In the genomic region with DNA sequence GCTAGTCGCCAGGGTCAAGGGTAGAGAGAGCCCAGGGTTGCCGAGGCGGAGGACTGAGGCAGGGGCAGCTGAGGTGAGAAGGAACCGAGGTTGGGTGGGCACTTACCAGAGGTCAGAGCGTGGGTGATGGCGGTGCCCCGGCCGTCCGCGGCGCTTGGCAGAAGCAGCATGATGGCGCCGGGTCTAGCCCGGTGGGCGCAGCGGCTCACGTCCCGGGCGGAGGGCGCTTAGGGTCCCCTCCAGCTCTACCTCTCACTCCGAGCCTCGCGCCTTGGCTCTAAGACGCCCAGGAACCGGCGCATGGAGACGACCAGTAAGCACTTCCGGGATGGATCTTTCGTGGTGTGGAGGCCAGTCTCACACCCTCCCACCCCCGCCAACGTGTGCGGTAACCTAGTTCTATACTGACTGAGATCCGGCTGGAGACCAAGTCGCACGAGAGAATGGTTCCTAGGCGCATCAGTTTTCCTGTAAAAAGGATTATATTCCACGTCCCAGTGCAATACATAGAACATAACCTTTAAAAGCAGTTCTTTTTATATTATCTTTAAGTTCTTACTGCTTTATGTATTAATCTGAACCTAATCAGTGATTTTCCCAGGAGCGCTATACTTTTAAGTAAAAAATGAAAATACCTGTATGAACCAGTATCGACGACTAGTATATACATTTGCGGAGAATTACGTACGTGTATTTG, we compare ENCODE assay signal across 1 cellular context.
TF ChIP-seq lines count a peak whose summit lies in the region.

Gene DNAJC2, minus strand, starts transcription at position 315 of the 697 bp plus-strand sequence. Its CDS starts 145 bp downstream, at position 170.

TF ChIP-seq in GM12878, 131 proteins besides CTCF, POLR2A, EP300 and RAD21 (continued from another document and continues in another):
- TF ChIP-seq SMARCA5 (IDR thresholded peaks at IDR 0.05) (peak; percentile 88; the same call in 1 of the 2 replicates), ZBTB11 (CRISPR knock-in tag; IDR thresholded peaks at IDR 0.05) (peak; percentile 92), SKIL (IDR thresholded peaks at IDR 0.05; ENCODE audit: low read depth, poor library complexity, severe bottlenecking) (peak; percentile 94), MXI1 (IDR thresholded peaks at IDR 0.05; ENCODE audit: low read depth, low read length) (peak; percentile 94), ZNF592 (IDR thresholded peaks at IDR 0.05) (0 out of 2 replicates have a peak, but pooled peaks have one; percentile 22), NBN (IDR thresholded peaks at IDR 0.05) (peak; percentile 79), BHLHE40 (IDR thresholded peaks at IDR 0.05; ENCODE audit: borderline replicate concordance in 1 of 2, low read depth in 2 of 2, low read length in 1 of 2) (peak; percentile 68 to 84), SMAD5 (IDR thresholded peaks at IDR 0.05; ENCODE audit: low read depth) (0 out of 2 replicates have a peak, but pooled peaks have one; percentile 67), SREBF2 (IDR thresholded peaks at IDR 0.05; ENCODE audit: low read length) (no peak), CREM (IDR thresholded peaks at IDR 0.05; ENCODE audit: low read depth) (peak; percentile 87), USF1 (IDR thresholded peaks at IDR 0.05; ENCODE audit: borderline replicate concordance, extremely low read length, insufficient read depth, low read depth, low read length) (no peak), JUNB (IDR thresholded peaks at IDR 0.05) (peak; percentile 27; the same call in 1 of the 2 replicates), BRCA1 (IDR thresholded peaks at IDR 0.05; ENCODE audit: low read depth, low read length) (no peak), CBFB (IDR thresholded peaks at IDR 0.05; ENCODE audit: low read depth) (peak; percentile 84; the same call in 1 of the 2 replicates), MEF2B (IDR thresholded peaks at IDR 0.05; ENCODE audit: partially characterized antibody, poor library complexity, severe bottlenecking) (no peak), NRF1 (conservative IDR thresholded peaks at IDR 0.05; ENCODE audit: low read depth, low read length) (no peak), RBBP5 (conservative IDR thresholded peaks at IDR 0.05) (0 out of 2 replicates have a peak, but pooled peaks have one; percentile 30), BMI1 (IDR thresholded peaks at IDR 0.05; ENCODE audit: borderline replicate concordance) (no peak), SPI1 (IDR thresholded peaks at IDR 0.05; ENCODE audit: borderline replicate concordance, insufficient read depth, low read depth, low read length) (0 out of 2 replicates have a peak, but pooled peaks have one; percentile 11), CEBPB (IDR thresholded peaks at IDR 0.05; ENCODE audit: borderline replicate concordance in 1 of 2, low read depth in 2 of 2, low read length in 2 of 2) (no peak)
- TF ChIP-seq, protein P1, sequence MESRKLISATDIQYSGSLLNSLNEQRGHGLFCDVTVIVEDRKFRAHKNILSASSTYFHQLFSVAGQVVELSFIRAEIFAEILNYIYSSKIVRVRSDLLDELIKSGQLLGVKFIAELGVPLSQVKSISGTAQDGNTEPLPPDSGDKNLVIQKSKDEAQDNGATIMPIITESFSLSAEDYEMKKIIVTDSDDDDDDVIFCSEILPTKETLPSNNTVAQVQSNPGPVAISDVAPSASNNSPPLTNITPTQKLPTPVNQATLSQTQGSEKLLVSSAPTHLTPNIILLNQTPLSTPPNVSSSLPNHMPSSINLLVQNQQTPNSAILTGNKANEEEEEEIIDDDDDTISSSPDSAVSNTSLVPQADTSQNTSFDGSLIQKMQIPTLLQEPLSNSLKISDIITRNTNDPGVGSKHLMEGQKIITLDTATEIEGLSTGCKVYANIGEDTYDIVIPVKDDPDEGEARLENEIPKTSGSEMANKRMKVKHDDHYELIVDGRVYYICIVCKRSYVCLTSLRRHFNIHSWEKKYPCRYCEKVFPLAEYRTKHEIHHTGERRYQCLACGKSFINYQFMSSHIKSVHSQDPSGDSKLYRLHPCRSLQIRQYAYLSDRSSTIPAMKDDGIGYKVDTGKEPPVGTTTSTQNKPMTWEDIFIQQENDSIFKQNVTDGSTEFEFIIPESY (IDR thresholded peaks at IDR 0.05) = no peak; the same call in 1 of the 2 replicates
- TF ChIP-seq, protein P2, sequence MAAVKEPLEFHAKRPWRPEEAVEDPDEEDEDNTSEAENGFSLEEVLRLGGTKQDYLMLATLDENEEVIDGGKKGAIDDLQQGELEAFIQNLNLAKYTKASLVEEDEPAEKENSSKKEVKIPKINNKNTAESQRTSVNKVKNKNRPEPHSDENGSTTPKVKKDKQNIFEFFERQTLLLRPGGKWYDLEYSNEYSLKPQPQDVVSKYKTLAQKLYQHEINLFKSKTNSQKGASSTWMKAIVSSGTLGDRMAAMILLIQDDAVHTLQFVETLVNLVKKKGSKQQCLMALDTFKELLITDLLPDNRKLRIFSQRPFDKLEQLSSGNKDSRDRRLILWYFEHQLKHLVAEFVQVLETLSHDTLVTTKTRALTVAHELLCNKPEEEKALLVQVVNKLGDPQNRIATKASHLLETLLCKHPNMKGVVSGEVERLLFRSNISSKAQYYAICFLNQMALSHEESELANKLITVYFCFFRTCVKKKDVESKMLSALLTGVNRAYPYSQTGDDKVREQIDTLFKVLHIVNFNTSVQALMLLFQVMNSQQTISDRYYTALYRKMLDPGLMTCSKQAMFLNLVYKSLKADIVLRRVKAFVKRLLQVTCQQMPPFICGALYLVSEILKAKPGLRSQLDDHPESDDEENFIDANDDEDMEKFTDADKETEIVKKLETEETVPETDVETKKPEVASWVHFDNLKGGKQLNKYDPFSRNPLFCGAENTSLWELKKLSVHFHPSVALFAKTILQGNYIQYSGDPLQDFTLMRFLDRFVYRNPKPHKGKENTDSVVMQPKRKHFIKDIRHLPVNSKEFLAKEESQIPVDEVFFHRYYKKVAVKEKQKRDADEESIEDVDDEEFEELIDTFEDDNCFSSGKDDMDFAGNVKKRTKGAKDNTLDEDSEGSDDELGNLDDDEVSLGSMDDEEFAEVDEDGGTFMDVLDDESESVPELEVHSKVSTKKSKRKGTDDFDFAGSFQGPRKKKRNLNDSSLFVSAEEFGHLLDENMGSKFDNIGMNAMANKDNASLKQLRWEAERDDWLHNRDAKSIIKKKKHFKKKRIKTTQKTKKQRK (IDR thresholded peaks at IDR 0.05; ENCODE audit: low read depth, low read length) = no peak; the same call in 1 of the 2 replicates
- TF ChIP-seq, protein P3, sequence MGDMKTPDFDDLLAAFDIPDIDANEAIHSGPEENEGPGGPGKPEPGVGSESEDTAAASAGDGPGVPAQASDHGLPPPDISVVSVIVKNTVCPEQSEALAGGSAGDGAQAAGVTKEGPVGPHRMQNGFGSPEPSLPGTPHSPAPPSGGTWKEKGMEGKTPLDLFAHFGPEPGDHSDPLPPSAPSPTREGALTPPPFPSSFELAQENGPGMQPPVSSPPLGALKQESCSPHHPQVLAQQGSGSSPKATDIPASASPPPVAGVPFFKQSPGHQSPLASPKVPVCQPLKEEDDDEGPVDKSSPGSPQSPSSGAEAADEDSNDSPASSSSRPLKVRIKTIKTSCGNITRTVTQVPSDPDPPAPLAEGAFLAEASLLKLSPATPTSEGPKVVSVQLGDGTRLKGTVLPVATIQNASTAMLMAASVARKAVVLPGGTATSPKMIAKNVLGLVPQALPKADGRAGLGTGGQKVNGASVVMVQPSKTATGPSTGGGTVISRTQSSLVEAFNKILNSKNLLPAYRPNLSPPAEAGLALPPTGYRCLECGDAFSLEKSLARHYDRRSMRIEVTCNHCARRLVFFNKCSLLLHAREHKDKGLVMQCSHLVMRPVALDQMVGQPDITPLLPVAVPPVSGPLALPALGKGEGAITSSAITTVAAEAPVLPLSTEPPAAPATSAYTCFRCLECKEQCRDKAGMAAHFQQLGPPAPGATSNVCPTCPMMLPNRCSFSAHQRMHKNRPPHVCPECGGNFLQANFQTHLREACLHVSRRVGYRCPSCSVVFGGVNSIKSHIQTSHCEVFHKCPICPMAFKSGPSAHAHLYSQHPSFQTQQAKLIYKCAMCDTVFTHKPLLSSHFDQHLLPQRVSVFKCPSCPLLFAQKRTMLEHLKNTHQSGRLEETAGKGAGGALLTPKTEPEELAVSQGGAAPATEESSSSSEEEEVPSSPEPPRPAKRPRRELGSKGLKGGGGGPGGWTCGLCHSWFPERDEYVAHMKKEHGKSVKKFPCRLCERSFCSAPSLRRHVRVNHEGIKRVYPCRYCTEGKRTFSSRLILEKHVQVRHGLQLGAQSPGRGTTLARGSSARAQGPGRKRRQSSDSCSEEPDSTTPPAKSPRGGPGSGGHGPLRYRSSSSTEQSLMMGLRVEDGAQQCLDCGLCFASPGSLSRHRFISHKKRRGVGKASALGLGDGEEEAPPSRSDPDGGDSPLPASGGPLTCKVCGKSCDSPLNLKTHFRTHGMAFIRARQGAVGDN (IDR thresholded peaks at IDR 0.05) = peak; percentile 70
- TF ChIP-seq, protein P4, sequence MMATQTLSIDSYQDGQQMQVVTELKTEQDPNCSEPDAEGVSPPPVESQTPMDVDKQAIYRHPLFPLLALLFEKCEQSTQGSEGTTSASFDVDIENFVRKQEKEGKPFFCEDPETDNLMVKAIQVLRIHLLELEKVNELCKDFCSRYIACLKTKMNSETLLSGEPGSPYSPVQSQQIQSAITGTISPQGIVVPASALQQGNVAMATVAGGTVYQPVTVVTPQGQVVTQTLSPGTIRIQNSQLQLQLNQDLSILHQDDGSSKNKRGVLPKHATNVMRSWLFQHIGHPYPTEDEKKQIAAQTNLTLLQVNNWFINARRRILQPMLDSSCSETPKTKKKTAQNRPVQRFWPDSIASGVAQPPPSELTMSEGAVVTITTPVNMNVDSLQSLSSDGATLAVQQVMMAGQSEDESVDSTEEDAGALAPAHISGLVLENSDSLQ (IDR thresholded peaks at IDR 0.05) = no peak
